1 cellular context compared by ENCODE assay signal in the genomic region with DNA sequence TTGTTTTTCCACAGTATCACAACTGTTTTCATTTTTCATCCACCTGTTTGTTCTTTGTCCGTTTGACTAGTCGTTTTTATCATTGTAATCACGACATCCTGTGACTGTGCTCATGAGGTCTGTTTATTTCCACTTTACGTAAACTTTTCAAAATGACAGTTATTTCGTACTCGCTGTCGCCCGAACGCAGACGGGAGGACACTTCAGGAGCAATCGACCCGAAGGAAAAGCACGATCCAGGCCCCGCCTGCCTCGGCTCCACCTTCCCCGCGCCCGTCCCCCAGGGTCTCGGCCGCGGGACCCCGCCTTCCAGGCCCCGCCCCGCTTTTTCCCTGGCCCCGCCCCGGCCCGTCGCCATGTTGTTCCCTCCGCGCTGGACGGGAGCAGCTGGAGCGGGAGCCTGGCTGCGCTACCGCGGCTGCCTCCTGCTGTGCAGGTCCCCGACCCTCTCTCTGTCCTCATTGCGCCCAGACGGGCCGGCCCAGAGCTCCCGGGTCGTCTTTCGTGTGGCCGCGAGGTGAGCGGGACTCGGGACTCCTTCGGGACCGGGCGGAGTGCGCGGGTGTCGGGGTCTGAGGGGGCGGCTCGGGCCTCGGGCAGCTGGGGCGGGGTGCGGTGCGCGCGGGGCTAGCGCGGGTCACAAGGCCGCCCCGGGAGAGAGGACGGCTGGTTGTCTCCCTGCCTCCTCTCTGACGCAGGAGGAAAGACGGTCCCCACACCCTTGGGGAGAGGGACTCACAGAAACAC.
A peak's percentile ranks its signal among the peaks of the same experiment; 100 is the strongest.
TF ChIP-seq lines count a peak whose summit lies in the region.

A gene with protein sequence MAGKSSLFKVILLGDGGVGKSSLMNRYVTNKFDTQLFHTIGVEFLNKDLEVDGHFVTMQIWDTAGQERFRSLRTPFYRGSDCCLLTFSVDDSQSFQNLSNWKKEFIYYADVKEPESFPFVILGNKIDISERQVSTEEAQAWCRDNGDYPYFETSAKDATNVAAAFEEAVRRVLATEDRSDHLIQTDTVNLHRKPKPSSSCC (plus strand): TSS at position 357 of the 747 bp plus-strand sequence. CDS start 19,619 bp downstream, outside the sequence.

TF ChIP-seq in HepG2, 621 proteins besides CTCF, POLR2A, EP300 and RAD21 (continued from another document):
- TF ChIP-seq THYN1 (CRISPR knock-in tag; IDR thresholded peaks at IDR 0.05; ENCODE audit: borderline replicate concordance, low read depth) (no peak), KAT8 (CRISPR knock-in tag; IDR thresholded peaks at IDR 0.05) (0 out of 2 replicates have a peak, but pooled peaks have one; percentile 46), FOXA1 (IDR thresholded peaks at IDR 0.05) (no peak), FOXA1 (CRISPR knock-in tag; IDR thresholded peaks at IDR 0.05) (no peak), XBP1 (CRISPR knock-in tag; IDR thresholded peaks at IDR 0.05) (no peak), MYC (CRISPR knock-in tag; IDR thresholded peaks at IDR 0.05; ENCODE audit: borderline replicate concordance) (peak; percentile 30; the same call in 1 of the 2 replicates), ZFP36L2 (CRISPR knock-in tag; IDR thresholded peaks at IDR 0.05) (no peak), ZNF768 (CRISPR knock-in tag; IDR thresholded peaks at IDR 0.05) (peak; percentile 83; the same call in 1 of the 2 replicates), POLR2G (IDR thresholded peaks at IDR 0.05; ENCODE audit: low read depth, low read length) (peak; percentile 82), AGO2 (optimal IDR thresholded peaks at IDR 0.05; ENCODE audit: low read depth, low read length) (peak; percentile 19), ZNF761 (CRISPR knock-in tag; conservative IDR thresholded peaks at IDR 0.05) (no peak), ZNF563 (CRISPR knock-in tag; IDR thresholded peaks at IDR 0.05) (0 out of 2 replicates have a peak, but pooled peaks have one; percentile 33), ZNF619 (CRISPR knock-in tag; IDR thresholded peaks at IDR 0.05) (peak; percentile 67; the same call in 1 of the 2 replicates), ARNT2 (CRISPR knock-in tag; IDR thresholded peaks at IDR 0.05; ENCODE audit: low read depth) (0 out of 2 replicates have a peak, but pooled peaks have one; percentile 66)
- TF ChIP-seq, protein P1, sequence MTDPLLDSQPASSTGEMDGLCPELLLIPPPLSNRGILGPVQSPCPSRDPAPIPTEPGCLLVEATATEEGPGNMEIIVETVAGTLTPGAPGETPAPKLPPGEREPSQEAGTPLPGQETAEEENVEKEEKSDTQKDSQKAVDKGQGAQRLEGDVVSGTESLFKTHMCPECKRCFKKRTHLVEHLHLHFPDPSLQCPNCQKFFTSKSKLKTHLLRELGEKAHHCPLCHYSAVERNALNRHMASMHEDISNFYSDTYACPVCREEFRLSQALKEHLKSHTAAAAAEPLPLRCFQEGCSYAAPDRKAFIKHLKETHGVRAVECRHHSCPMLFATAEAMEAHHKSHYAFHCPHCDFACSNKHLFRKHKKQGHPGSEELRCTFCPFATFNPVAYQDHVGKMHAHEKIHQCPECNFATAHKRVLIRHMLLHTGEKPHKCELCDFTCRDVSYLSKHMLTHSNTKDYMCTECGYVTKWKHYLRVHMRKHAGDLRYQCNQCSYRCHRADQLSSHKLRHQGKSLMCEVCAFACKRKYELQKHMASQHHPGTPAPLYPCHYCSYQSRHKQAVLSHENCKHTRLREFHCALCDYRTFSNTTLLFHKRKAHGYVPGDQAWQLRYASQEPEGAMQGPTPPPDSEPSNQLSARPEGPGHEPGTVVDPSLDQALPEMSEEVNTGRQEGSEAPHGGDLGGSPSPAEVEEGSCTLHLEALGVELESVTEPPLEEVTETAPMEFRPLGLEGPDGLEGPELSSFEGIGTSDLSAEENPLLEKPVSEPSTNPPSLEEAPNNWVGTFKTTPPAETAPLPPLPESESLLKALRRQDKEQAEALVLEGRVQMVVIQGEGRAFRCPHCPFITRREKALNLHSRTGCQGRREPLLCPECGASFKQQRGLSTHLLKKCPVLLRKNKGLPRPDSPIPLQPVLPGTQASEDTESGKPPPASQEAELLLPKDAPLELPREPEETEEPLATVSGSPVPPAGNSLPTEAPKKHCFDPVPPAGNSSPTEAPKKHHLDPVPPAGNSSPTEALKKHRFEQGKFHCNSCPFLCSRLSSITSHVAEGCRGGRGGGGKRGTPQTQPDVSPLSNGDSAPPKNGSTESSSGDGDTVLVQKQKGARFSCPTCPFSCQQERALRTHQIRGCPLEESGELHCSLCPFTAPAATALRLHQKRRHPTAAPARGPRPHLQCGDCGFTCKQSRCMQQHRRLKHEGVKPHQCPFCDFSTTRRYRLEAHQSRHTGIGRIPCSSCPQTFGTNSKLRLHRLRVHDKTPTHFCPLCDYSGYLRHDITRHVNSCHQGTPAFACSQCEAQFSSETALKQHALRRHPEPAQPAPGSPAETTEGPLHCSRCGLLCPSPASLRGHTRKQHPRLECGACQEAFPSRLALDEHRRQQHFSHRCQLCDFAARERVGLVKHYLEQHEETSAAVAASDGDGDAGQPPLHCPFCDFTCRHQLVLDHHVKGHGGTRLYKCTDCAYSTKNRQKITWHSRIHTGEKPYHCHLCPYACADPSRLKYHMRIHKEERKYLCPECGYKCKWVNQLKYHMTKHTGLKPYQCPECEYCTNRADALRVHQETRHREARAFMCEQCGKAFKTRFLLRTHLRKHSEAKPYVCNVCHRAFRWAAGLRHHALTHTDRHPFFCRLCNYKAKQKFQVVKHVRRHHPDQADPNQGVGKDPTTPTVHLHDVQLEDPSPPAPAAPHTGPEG (CRISPR knock-in tag; IDR thresholded peaks at IDR 0.05), result no peak
- TF ChIP-seq, protein P2, sequence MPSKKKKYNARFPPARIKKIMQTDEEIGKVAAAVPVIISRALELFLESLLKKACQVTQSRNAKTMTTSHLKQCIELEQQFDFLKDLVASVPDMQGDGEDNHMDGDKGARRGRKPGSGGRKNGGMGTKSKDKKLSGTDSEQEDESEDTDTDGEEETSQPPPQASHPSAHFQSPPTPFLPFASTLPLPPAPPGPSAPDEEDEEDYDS (CRISPR knock-in tag; IDR thresholded peaks at IDR 0.05), result peak; percentile 56; the same call in 1 of the 2 replicates
